1 cellular context compared by ENCODE assay signal in the genomic region with DNA sequence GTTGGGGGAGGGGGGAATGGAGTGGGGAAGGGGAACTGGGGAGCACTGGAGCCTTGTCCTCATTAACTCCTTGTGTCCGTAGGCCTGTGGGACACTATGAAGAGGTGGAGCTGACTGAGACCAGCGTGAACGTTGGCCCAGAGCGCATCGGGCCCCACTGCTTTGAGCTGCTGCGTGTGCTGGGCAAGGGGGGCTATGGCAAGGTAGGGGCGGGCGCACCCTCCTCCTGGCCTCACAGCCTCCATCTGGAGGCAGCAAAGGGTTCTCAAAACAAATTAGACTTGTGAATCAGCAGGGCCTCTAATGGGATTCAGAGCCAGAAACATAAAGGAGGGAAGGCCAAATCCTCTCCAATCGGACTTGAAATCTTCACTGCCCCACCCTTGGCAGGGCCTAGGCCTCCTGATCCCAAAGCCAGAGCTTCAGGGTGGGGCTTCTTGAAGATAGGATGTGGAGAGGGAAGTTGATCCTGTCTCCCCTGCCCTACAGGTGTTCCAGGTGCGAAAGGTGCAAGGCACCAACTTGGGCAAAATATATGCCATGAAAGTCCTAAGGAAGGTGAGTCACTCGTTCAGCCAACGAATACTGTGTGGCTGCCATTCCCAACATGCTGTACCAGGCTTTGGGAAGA.
TF ChIP-seq lines count a peak whose summit lies in the region.

No MANE protein-coding gene starts in this region.

TF ChIP-seq in HepG2, 621 proteins besides CTCF, POLR2A, EP300 and RAD21:
- TF ChIP-seq, protein P1, sequence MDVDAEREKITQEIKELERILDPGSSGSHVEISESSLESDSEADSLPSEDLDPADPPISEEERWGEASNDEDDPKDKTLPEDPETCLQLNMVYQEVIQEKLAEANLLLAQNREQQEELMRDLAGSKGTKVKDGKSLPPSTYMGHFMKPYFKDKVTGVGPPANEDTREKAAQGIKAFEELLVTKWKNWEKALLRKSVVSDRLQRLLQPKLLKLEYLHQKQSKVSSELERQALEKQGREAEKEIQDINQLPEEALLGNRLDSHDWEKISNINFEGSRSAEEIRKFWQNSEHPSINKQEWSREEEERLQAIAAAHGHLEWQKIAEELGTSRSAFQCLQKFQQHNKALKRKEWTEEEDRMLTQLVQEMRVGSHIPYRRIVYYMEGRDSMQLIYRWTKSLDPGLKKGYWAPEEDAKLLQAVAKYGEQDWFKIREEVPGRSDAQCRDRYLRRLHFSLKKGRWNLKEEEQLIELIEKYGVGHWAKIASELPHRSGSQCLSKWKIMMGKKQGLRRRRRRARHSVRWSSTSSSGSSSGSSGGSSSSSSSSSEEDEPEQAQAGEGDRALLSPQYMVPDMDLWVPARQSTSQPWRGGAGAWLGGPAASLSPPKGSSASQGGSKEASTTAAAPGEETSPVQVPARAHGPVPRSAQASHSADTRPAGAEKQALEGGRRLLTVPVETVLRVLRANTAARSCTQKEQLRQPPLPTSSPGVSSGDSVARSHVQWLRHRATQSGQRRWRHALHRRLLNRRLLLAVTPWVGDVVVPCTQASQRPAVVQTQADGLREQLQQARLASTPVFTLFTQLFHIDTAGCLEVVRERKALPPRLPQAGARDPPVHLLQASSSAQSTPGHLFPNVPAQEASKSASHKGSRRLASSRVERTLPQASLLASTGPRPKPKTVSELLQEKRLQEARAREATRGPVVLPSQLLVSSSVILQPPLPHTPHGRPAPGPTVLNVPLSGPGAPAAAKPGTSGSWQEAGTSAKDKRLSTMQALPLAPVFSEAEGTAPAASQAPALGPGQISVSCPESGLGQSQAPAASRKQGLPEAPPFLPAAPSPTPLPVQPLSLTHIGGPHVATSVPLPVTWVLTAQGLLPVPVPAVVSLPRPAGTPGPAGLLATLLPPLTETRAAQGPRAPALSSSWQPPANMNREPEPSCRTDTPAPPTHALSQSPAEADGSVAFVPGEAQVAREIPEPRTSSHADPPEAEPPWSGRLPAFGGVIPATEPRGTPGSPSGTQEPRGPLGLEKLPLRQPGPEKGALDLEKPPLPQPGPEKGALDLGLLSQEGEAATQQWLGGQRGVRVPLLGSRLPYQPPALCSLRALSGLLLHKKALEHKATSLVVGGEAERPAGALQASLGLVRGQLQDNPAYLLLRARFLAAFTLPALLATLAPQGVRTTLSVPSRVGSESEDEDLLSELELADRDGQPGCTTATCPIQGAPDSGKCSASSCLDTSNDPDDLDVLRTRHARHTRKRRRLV (CRISPR knock-in tag; IDR thresholded peaks at IDR 0.05): no peak
- TF ChIP-seq, protein P2, sequence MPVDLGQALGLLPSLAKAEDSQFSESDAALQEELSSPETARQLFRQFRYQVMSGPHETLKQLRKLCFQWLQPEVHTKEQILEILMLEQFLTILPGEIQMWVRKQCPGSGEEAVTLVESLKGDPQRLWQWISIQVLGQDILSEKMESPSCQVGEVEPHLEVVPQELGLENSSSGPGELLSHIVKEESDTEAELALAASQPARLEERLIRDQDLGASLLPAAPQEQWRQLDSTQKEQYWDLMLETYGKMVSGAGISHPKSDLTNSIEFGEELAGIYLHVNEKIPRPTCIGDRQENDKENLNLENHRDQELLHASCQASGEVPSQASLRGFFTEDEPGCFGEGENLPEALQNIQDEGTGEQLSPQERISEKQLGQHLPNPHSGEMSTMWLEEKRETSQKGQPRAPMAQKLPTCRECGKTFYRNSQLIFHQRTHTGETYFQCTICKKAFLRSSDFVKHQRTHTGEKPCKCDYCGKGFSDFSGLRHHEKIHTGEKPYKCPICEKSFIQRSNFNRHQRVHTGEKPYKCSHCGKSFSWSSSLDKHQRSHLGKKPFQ (CRISPR knock-in tag; IDR thresholded peaks at IDR 0.05; ENCODE audit: insufficient replicate concordance): no peak
- TF ChIP-seq ZNF577 (CRISPR knock-in tag; IDR thresholded peaks at IDR 0.05; ENCODE audit: borderline replicate concordance, low read depth) (no peak), AGO1 (IDR thresholded peaks at IDR 0.05; ENCODE audit: low read depth, low read length, poor library complexity, severe bottlenecking) (no peak), ZNF17 (CRISPR knock-in tag; IDR thresholded peaks at IDR 0.05) (no peak), WIZ (CRISPR knock-in tag; IDR thresholded peaks at IDR 0.05) (no peak), ZNF274 (CRISPR knock-in tag; IDR thresholded peaks at IDR 0.05) (0 out of 2 replicates have a peak, but pooled peaks have one; percentile 33), ZNF343 (CRISPR knock-in tag; IDR thresholded peaks at IDR 0.05) (no peak), FIP1L1 (IDR thresholded peaks at IDR 0.05; ENCODE audit: borderline replicate concordance, insufficient read depth, low read depth, low read length) (no peak)
- TF ChIP-seq, protein P3, sequence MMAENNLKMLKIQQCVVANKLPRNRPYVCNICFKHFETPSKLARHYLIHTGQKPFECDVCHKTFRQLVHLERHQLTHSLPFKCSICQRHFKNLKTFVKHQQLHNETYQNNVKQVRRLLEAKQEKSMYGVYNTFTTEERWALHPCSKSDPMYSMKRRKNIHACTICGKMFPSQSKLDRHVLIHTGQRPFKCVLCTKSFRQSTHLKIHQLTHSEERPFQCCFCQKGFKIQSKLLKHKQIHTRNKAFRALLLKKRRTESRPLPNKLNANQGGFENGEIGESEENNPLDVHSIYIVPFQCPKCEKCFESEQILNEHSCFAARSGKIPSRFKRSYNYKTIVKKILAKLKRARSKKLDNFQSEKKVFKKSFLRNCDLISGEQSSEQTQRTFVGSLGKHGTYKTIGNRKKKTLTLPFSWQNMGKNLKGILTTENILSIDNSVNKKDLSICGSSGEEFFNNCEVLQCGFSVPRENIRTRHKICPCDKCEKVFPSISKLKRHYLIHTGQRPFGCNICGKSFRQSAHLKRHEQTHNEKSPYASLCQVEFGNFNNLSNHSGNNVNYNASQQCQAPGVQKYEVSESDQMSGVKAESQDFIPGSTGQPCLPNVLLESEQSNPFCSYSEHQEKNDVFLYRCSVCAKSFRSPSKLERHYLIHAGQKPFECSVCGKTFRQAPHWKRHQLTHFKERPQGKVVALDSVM (CRISPR knock-in tag; IDR thresholded peaks at IDR 0.05): peak; percentile 87
- TF ChIP-seq, protein P4, sequence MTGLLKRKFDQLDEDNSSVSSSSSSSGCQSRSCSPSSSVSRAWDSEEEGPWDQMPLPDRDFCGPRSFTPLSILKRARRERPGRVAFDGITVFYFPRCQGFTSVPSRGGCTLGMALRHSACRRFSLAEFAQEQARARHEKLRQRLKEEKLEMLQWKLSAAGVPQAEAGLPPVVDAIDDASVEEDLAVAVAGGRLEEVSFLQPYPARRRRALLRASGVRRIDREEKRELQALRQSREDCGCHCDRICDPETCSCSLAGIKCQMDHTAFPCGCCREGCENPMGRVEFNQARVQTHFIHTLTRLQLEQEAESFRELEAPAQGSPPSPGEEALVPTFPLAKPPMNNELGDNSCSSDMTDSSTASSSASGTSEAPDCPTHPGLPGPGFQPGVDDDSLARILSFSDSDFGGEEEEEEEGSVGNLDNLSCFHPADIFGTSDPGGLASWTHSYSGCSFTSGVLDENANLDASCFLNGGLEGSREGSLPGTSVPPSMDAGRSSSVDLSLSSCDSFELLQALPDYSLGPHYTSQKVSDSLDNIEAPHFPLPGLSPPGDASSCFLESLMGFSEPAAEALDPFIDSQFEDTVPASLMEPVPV (CRISPR knock-in tag; IDR thresholded peaks at IDR 0.05): no peak
- TF ChIP-seq, protein P5, sequence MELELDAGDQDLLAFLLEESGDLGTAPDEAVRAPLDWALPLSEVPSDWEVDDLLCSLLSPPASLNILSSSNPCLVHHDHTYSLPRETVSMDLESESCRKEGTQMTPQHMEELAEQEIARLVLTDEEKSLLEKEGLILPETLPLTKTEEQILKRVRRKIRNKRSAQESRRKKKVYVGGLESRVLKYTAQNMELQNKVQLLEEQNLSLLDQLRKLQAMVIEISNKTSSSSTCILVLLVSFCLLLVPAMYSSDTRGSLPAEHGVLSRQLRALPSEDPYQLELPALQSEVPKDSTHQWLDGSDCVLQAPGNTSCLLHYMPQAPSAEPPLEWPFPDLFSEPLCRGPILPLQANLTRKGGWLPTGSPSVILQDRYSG (CRISPR knock-in tag; IDR thresholded peaks at IDR 0.05): no peak
